29 cellular contexts compared by ENCODE assay signal in genomic region chrY:7731651-7732050, GRCh38.
"Had no signal": no experiment of that assay in that cellular context is flagged by ENCODE, and none has a peak within 500 bp of the region (broad histone marks: within the 10 kb centered on the region; RNA-seq: fewer than 3 reads in every experiment).

No MANE protein-coding gene starts in this region.

- H3K27ac Mint-ChIP-seq: immature natural killer cell; mesothelial cell of epicardium; naive B cell; natural killer cell; nephron progenitor cell; neural progenitor cell; progenitor cell of endocrine pancreas; stimulated activated effector memory CD8-positive, alpha-beta T cell treated with anti-CD3 and anti-CD28 coated beads, Interleukin-12 subunit alpha, Interleukin-12 subunit beta, amount 100 ng/mL, for 72 hours; stimulated activated naive CD8-positive, alpha-beta T cell treated with anti-CD3 and anti-CD28 coated beads, Interleukin-15, Interleukin-2, amounts not matched to agents 100 ng/mL and 50 ng/mL, for 24 hours had no signal

- H3K4me1 Mint-ChIP-seq: immature natural killer cell; mesothelial cell of epicardium; natural killer cell; nephron progenitor cell; neural progenitor cell; stimulated activated effector memory CD8-positive, alpha-beta T cell treated with anti-CD3 and anti-CD28 coated beads, Interleukin-12 subunit alpha, Interleukin-12 subunit beta, amount 100 ng/mL, for 72 hours had no signal

- H3K27me3 Mint-ChIP-seq: naive B cell; progenitor cell of endocrine pancreas; stimulated activated naive CD8-positive, alpha-beta T cell treated with anti-CD3 and anti-CD28 coated beads, Interleukin-15, Interleukin-2, amounts not matched to agents 100 ng/mL and 50 ng/mL, for 24 hours had no signal

- ATAC-seq: left colon; left lung; lower lobe of right lung; natural killer cell; sciatic nerve; stimulated activated effector memory CD8-positive, alpha-beta T cell treated with anti-CD3 and anti-CD28 coated beads, Interleukin-12 subunit alpha, Interleukin-12 subunit beta, amount 100 ng/mL, for 72 hours; upper lobe of right lung had no signal

- H3K27me3 ChIP-seq: left lung, neural progenitor cell, ovary, right atrium auricular region, suprapubic skin, tibial artery, upper lobe of right lung had no signal

- DNase-seq: hypothalamus; immature natural killer cell; kidney; left colon; left lung; lower lobe of right lung; mammary epithelial cell; mesenchymal stem cell; naive B cell; natural killer cell; nephron progenitor cell; ovary; stimulated activated CD4-positive, alpha-beta T cell treated with anti-CD3 and anti-CD28 coated beads, Interleukin-12 subunit alpha, Interleukin-12 subunit beta, amount 100 ng/mL, for 4 hours; stimulated activated CD4-positive, alpha-beta T cell treated with anti-CD3 and anti-CD28 coated beads, Interleukin-15, amount 100 ng/mL, for 24 hours; stimulated activated CD4-positive, alpha-beta T cell treated with anti-CD3 and anti-CD28 coated beads, Interleukin-4, amount 100 ng/mL, for 24 hours; stimulated activated naive CD4-positive, alpha-beta T cell; tibial artery; trophoblast cell; upper lobe of right lung had no signal

- H3K9ac ChIP-seq: neural progenitor cell had no signal

- H3K4me3 Mint-ChIP-seq: immature natural killer cell; mesothelial cell of epicardium; naive B cell; natural killer cell; nephron progenitor cell; neural progenitor cell; stimulated activated effector memory CD8-positive, alpha-beta T cell treated with anti-CD3 and anti-CD28 coated beads, Interleukin-12 subunit alpha, Interleukin-12 subunit beta, amount 100 ng/mL, for 72 hours; stimulated activated naive CD8-positive, alpha-beta T cell treated with anti-CD3 and anti-CD28 coated beads, Interleukin-15, Interleukin-2, amounts not matched to agents 100 ng/mL and 50 ng/mL, for 24 hours had no signal

- H2AFZ ChIP-seq: neural progenitor cell had no signal

- H3K9me3 Mint-ChIP-seq: immature natural killer cell; mesothelial cell of epicardium; naive B cell; natural killer cell; nephron progenitor cell; neural progenitor cell; stimulated activated effector memory CD8-positive, alpha-beta T cell treated with anti-CD3 and anti-CD28 coated beads, Interleukin-12 subunit alpha, Interleukin-12 subunit beta, amount 100 ng/mL, for 72 hours; stimulated activated naive CD8-positive, alpha-beta T cell treated with anti-CD3 and anti-CD28 coated beads, Interleukin-15, Interleukin-2, amounts not matched to agents 100 ng/mL and 50 ng/mL, for 24 hours had no signal

- H3K4me3 ChIP-seq: left lung, lower lobe of right lung, neural progenitor cell, ovary, right atrium auricular region, skin epidermis, suprapubic skin, thoracic aorta, tibial artery, upper lobe of right lung had no signal

- H3K9me3 ChIP-seq: left lung, lower lobe of right lung, ovary, right atrium auricular region, suprapubic skin, thoracic aorta, tibial artery, upper lobe of right lung had no signal

- H3K36me3 Mint-ChIP-seq: immature natural killer cell; mesothelial cell of epicardium; naive B cell; natural killer cell; neural progenitor cell; stimulated activated effector memory CD8-positive, alpha-beta T cell treated with anti-CD3 and anti-CD28 coated beads, Interleukin-12 subunit alpha, Interleukin-12 subunit beta, amount 100 ng/mL, for 72 hours had no signal

- H3K27ac ChIP-seq: left lung, lower lobe of right lung, neural progenitor cell, ovary, right atrium auricular region, skin epidermis, suprapubic skin, thoracic aorta, tibial artery, upper lobe of right lung had no signal

- H3K36me3 ChIP-seq: left lung, lower lobe of right lung, neural progenitor cell, ovary, right atrium auricular region, suprapubic skin, thoracic aorta, tibial artery, upper lobe of right lung had no signal

- H3K4me2 ChIP-seq: neural progenitor cell had no signal

- H3K4me1 ChIP-seq: lower lobe of right lung, neural progenitor cell, right atrium auricular region, tibial artery, upper lobe of right lung had no signal
